ENCODE assay signal across 8 cellular contexts in genomic region chr11:46918778-46919513, GRCh38. TPM values are rescaled to one million over a fixed set of nuclear protein-coding genes. Genes with fewer than 3 reads are reported as not detected.
DNase-seq lines count a peak whose midpoint lies in the region; ATAC-seq, FAIRE-seq and TF ChIP-seq lines count a peak whose summit lies in the region.

No MANE protein-coding gene starts in this region.

- peaks cover 44 to 53% of the 10 kb centered on the region in 2 donors for H3K27me3 Mint-ChIP-seq in T-cell

- peak overlapping the region; percentile 96 for H3K27ac ChIP-seq in smooth muscle cell (ENCODE audit: low read depth)

- H3K36me3 ChIP-seq in H7 (replicated peaks; ENCODE audit: control insufficient read depth, insufficient read depth, low read length) (no peaks in the 10 kb centered on the region), smooth muscle cell (ENCODE audit: low read depth) (no peaks in the 10 kb centered on the region), mucosa of descending colon (ENCODE audit: low read depth) (no peaks in the 10 kb centered on the region)

- H3K79me2 ChIP-seq in smooth muscle cell (ENCODE audit: low read depth): peaks cover 8% of the 10 kb centered on the region

- H3K36me3 Mint-ChIP-seq in T-cell: no peaks in the 10 kb centered on the region

- TF ChIP-seq CTCF in foreskin fibroblast (IDR thresholded peaks at IDR 0.05; ENCODE audit: low read depth, low read length): no peak
- no peak for TF ChIP-seq CTCF in smooth muscle cell (IDR thresholded peaks at IDR 0.05; ENCODE audit: borderline replicate concordance, insufficient read depth, poor library complexity, severe bottlenecking)
- TF ChIP-seq CTCF in mucosa of descending colon (IDR thresholded peaks at IDR 0.05): no peak

- DNase-seq in H7 (peak; percentile 64), T-cell (no peak), foreskin fibroblast (no peak), smooth muscle cell (lab: John Stamatoyannopoulos, UW; ENCODE audit: unreplicated experiment) (no peak), mucosa of descending colon (no peak), NCI-H510A (lab: John Stamatoyannopoulos, UW) (no peak), GM19239 (ENCODE audit: insufficient read length, low spot score) (no peak)
- no peak for DNase-seq in stimulated activated naive CD4-positive, alpha-beta T cell (lab: John Stamatoyannopoulos, UW)

- no peaks in the 10 kb centered on the region for H4K20me1 ChIP-seq in smooth muscle cell (ENCODE audit: low read depth)

- peak overlapping the region; percentile 75 for H2AFZ ChIP-seq in smooth muscle cell (ENCODE audit: low read depth)

- POLR2A ChIA-PET in T-cell (lab: Charles Lee): no interaction called here

- no peak for FAIRE-seq in GM19239 (lab: Jason Lieb, UNC)

- CTCF ChIA-PET in T-cell (lab: Charles Lee): interaction anchor here in 1 of 2 donors (0.6 kb wide), 1 partner anchor 538 kb away, joined by 5 read pairs; no protein-coding TSS in a partner anchor

- ATAC-seq in T-cell (replicated peaks in 1 of 4): no peak
- ATAC-seq in mucosa of descending colon: no peak

- intact Hi-C loops in mucosa of descending colon (cut with DNase I, micrococcal nuclease): loop anchor here in 1 of 2 donors (10.0 kb wide), 1 partner anchor 236 kb away; no protein-coding TSS in a partner anchor

- 8% methylated on average over 17 of the region's 17 CpGs for WGBS in smooth muscle cell (ENCODE audit: low lambda C conversion rate)

- peak overlapping the region; percentile 38 for H3K9ac ChIP-seq in smooth muscle cell (ENCODE audit: low read depth)

- H3K9me3 Mint-ChIP-seq in T-cell: no peaks in the 10 kb centered on the region

- H3K4me1 ChIP-seq in smooth muscle cell (ENCODE audit: low read depth) (peaks cover 25% of the 10 kb centered on the region), mucosa of descending colon (ENCODE audit: low read depth) (peaks cover 12% of the 10 kb centered on the region)

- H3K4me3 ChIP-seq in H7 (ENCODE audit: insufficient read depth, low read depth, low read length) (peak overlapping the region; percentile 45), foreskin fibroblast (ENCODE audit: low read depth in 1 of 2, low read length in 2 of 2) (peak overlapping the region; percentile 34 to 51), smooth muscle cell (peak overlapping the region; percentile 74), mucosa of descending colon (no peak overlapping the region)

- H3K9me3 ChIP-seq in smooth muscle cell (replicated peaks; ENCODE audit: low read depth): no peaks in the 10 kb centered on the region
- H3K9me3 ChIP-seq in mucosa of descending colon: no peaks in the 10 kb centered on the region

- H3K4me1 Mint-ChIP-seq in T-cell: peaks cover 25 to 29% (median 28%) of the 10 kb centered on the region in 3 donors

- H3K27me3 ChIP-seq in H7 (ENCODE audit: control insufficient read depth, insufficient read depth, low read length) (peaks cover 10% of the 10 kb centered on the region; the same call in 1 of the 2 replicates), smooth muscle cell (ENCODE audit: low read depth) (no peaks in the 10 kb centered on the region)

- H3K27ac Mint-ChIP-seq in T-cell: peak overlapping the region in 1 of 2 donors; percentile 21

- peak overlapping the region; percentile 67 to 73 (median 73) for H3K4me3 Mint-ChIP-seq in T-cell

- H3F3A ChIP-seq in smooth muscle cell (ENCODE audit: low read depth): peaks cover 22% of the 10 kb centered on the region

- peak overlapping the region; percentile 94 for H3K4me2 ChIP-seq in smooth muscle cell

RNA-seq across cellular contexts. Expression of gene LRP4, which starts 0.6 kb away (rescaled TPM):
- 16.7 and 25.0 TPM in 2 replicates for total RNA-seq in H7 (2014; rRNA removed; shearing (Covaris generic))
- total RNA-seq in T-cell (under 1 TPM in 3 of 5 donors, not detected in 2; 0.06 to 0.26 (median 0.13) TPM), smooth muscle cell (13.6 and 14.8 TPM in 2 replicates), mucosa of descending colon (10 to 100 TPM; 19.7 to 50.0 (median 35.3) TPM)
- polyA plus RNA-seq in smooth muscle cell: 7.1 and 10.4 TPM in 2 replicates

RNA-seq across cellular contexts. Expression of gene CSTPP1, which starts 17.6 kb away (rescaled TPM):
- total RNA-seq in H7 (2014; rRNA removed; shearing (Covaris generic)): 21.0 and 29.3 TPM in 2 replicates
- total RNA-seq in T-cell (10 to 100 TPM; 13.3 to 16.9 (median 15.0) TPM), smooth muscle cell (26.4 and 37.4 TPM in 2 replicates), mucosa of descending colon (10 to 100 TPM; 31.9 to 41.1 (median 32.8) TPM)
- 44.8 and 45.9 TPM in 2 replicates for polyA plus RNA-seq in smooth muscle cell

Comparison
In these comparisons a context has a peak if more than half of its experiments do, and no peak if none do; other contexts are left out.
1. RNA of gene LRP4, which starts 0.6 kb away (total RNA-seq): 19.7 to 50.0 TPM in mucosa of descending colon, 16.7 to 25.0 TPM in H7 and 13.6 to 14.8 TPM in smooth muscle cell; 0.06 to 0.26 TPM in T-cell; every median in the first group is over 10 times any median in the second.